ENCODE assay signal across 8 cellular contexts in the genomic region with DNA sequence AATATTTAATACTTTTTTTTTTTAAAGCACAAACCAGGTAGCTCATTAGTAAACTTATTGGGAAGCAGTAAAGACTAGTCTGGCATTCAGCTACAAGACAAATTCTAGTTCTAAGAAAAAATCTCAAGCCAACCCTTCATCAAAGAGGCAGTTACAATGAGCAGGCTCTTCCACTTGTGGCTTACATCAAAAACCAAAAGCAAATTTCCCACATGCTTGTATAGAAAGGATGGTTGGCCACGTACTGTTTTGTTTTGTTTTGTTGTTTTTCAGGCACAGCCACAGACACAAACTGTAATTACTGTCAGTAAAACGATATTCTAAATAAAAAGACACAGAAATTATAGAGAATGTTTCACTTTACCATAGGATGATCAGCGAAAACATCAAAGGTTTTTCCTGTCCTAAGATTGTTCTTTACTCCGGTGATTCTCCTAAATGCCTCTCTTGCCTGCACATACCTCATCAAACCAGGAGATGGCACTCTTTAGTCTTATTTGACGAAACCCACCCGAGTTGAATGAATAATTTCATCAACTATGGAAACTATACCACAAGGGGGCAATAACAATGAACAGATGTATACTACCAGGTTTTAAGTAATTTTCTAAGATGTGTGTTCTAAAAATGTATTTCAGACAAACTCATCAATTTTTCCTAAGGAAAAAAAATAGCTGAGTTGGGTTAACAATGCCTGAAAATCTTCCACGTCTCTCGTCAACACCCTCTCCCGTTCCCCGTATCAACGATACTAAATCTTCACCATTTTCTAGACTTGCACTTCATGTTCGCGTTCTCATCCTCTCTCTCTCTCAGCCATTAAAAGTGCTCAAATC. TPM values are rescaled to one million over a fixed set of nuclear protein-coding genes. Genes with fewer than 3 reads are reported as not detected.
A peak's percentile ranks its signal among the peaks of the same experiment; 100 is the strongest.
DNase-seq lines count a peak whose midpoint lies in the region; ATAC-seq and TF ChIP-seq lines count a peak whose summit lies in the region.

No MANE protein-coding gene starts in this region.

- no peak overlapping the region for H3K27ac ChIP-seq in SJCRH30
- H3K27ac ChIP-seq in ascending aorta, result no peak overlapping the region

- DNase-seq in DMS153 (lab: John Stamatoyannopoulos, UW), result peak; percentile 80
- peak; percentile 81 for DNase-seq in MV-4-11 (lab: John Stamatoyannopoulos, UW)
- peak; percentile 47 to 87 for DNase-seq in SJCRH30
- DNase-seq in ascending aorta (ENCODE audit: low spot score in 2 of 2), result peak in 1 of 2 donors; percentile 79
- no peak for DNase-seq in left ventricle myocardium superior
- DNase-seq in retina, result peak; percentile 73
- DNase-seq in mesenteric fat pad (ENCODE audit: low spot score), result no peak

- H3K4me1 ChIP-seq in SJCRH30, result peaks cover 5% of the 10 kb centered on the region; the same call in 1 of the 2 replicates
- H3K4me1 ChIP-seq in ascending aorta, result no peaks in the 10 kb centered on the region

- H3K36me3 ChIP-seq in SJCRH30 (no peaks in the 10 kb centered on the region), ascending aorta (no peaks in the 10 kb centered on the region)

- H3K9me3 ChIP-seq in SJCRH30 (replicated peaks) (no peaks in the 10 kb centered on the region), ascending aorta (no peaks in the 10 kb centered on the region)

- intact Hi-C loops in ascending aorta (cut with DNase I) (loop anchor here (1.0 kb wide), 3 partner anchors 103 to 136 kb away; a partner anchor contains a TSS), left ventricle myocardium superior (cut with micrococcal nuclease) (loop anchor here (2.0 kb wide), 1 partner anchor 136 kb away; no protein-coding TSS in a partner anchor)

- H3K27me3 ChIP-seq in SJCRH30 (no peaks in the 10 kb centered on the region), ascending aorta (no peaks in the 10 kb centered on the region)

- ATAC-seq in GM21529 (IDR thresholded peaks at IDR 0.05; ENCODE audit: unreplicated experiment), result peak; percentile 65
- ATAC-seq in left ventricle myocardium superior, result peak; percentile 87

- TF ChIP-seq CTCF in ascending aorta (IDR thresholded peaks at IDR 0.05), result peak; percentile 90 to 96 (median 92)

- H3K4me3 ChIP-seq in SJCRH30 (no peak overlapping the region), ascending aorta (peak overlapping the region; percentile 8 to 33)

RNA-seq across cellular contexts. Expression of a gene that starts 26.9 kb away (rescaled TPM):
- 3,395 and 3,707 TPM in 2 replicates for total RNA-seq in SJCRH30 (2014; rRNA removed; shearing (Covaris generic))
- 617 TPM for total RNA-seq in ascending aorta
- total RNA-seq in left ventricle myocardium superior, result 533 TPM
- 762 TPM for total RNA-seq in mesenteric fat pad

Comparison
In these comparisons a context has a peak if more than half of its experiments do, and no peak if none do; other contexts are left out.
1. DNase-seq: peak in DMS153 (single experiment), MV-4-11 (single experiment), SJCRH30 (2 of 2) and retina (single experiment); none in left ventricle myocardium superior (single experiment) and mesenteric fat pad (single experiment).